In genomic region chr2:161232571-161232970, GRCh38 we compare ENCODE assay signal across 15 cellular contexts.
"Had no signal": no experiment of that assay in that cellular context is flagged by ENCODE, and none has a peak within 500 bp of the region (broad histone marks: within the 10 kb centered on the region; RNA-seq: fewer than 3 reads in every experiment).

No MANE protein-coding gene starts in this region.

- DNase-seq: activated CD4-positive, alpha-beta memory T cell treated with anti-CD3 and anti-CD28 coated beads, Interleukin-2, amount 10 ng/mL, durations not matched to agents 7 days and 5 days; activated CD4-positive, alpha-beta T cell treated with anti-CD3 and anti-CD28 coated beads for 4 hours; activated CD8-positive, alpha-beta memory T cell treated with anti-CD3 and anti-CD28 coated beads, Interleukin-2, amount 10 ng/mL, durations not matched to agents 7 days and 5 days; activated naive CD4-positive, alpha-beta T cell treated with anti-CD3 and anti-CD28 coated beads for 36 hours; activated T-cell treated with anti-CD3 and anti-CD28 coated beads, Interleukin-2, amount 50 U/mL, for 1 hour; body of pancreas; endodermal cell; foreskin fibroblast; ovary; stimulated activated CD4-positive, alpha-beta T cell treated with anti-CD3 and anti-CD28 coated beads, Interleukin-4, amount 100 ng/mL, for 1 hour; stimulated activated naive CD8-positive, alpha-beta T cell treated with anti-CD3 and anti-CD28 coated beads, Interleukin-15, amount 100 ng/mL, for 72 hours had no signal

- ATAC-seq: activated CD8-positive, alpha-beta memory T cell treated with anti-CD3 and anti-CD28 coated beads, Interleukin-2, amount 10 ng/mL, durations not matched to agents 7 days and 5 days; body of pancreas; sciatic nerve; stimulated activated naive CD8-positive, alpha-beta T cell treated with anti-CD3 and anti-CD28 coated beads, Interleukin-15, amount 100 ng/mL, for 72 hours; WTC11 had no signal

- H3K27me3 ChIP-seq: body of pancreas, ovary had no signal

- H3K4me3 ChIP-seq: body of pancreas, ovary, smooth muscle cell had no signal

- H3K9me3 ChIP-seq: body of pancreas, ovary had no signal

- H3K36me3 ChIP-seq: ovary had no signal

- H3K27ac ChIP-seq: body of pancreas, epithelial cell of prostate, ovary had no signal

- H3K4me2 ChIP-seq: smooth muscle cell had no signal
